Comparison of ENCODE assay signal across 8 cellular contexts in genomic region chr19:55503447-55504251, GRCh38.
DNase-seq lines count a peak whose midpoint lies in the region; ATAC-seq and TF ChIP-seq lines count a peak whose summit lies in the region.

No MANE protein-coding gene starts in this region.

- H2AFZ ChIP-seq in OCI-LY3 (ENCODE audit: low read depth, low read length) = peak overlapping the region; percentile 98

- H4K20me1 ChIP-seq in OCI-LY3 (ENCODE audit: insufficient read depth, low read length) = no peaks in the 10 kb centered on the region

- DNase-seq in DMS 273 (lab: John Stamatoyannopoulos, UW; ENCODE audit: unreplicated experiment) (peak; percentile 98), HuH-7 (ENCODE audit: low spot score) (peak; percentile 91), activated T-cell treated with anti-CD3 and anti-CD28 coated beads for 24 hours (ENCODE audit: low read depth) (peak; percentile 89), erythroblast (lab: John Stamatoyannopoulos, UW) (peak; percentile 92 to 95)
- DNase-seq in stimulated activated CD8-positive, alpha-beta memory T cell treated with anti-CD3 and anti-CD28 coated beads, Interleukin-4, amount 100 ng/mL, for 48 hours = peak; percentile 97

- H3K79me2 ChIP-seq in OCI-LY3 (ENCODE audit: low read length) = no peaks in the 10 kb centered on the region

- H3K4me2 ChIP-seq in OCI-LY3 (ENCODE audit: low read length) = peak overlapping the region; percentile 79

- peak overlapping the region; percentile 81 for H3K4me3 ChIP-seq in OCI-LY3 (ENCODE audit: low read length)
- peak overlapping the region; percentile 29 to 53 for H3K4me3 ChIP-seq in muscle layer of colon (ENCODE audit: low read depth in 1 of 2, low read length in 2 of 2)

- H3K9me3 ChIP-seq in OCI-LY3 (ENCODE audit: insufficient read depth, low read length) (0 out of 2 replicates have a peak, but pooled peaks cover 4% of the 10 kb centered on the region), muscle layer of colon (ENCODE audit: low read length) (no peaks in the 10 kb centered on the region)

- H3K27ac ChIP-seq in OCI-LY3 (ENCODE audit: low read length) (peak overlapping the region; percentile 47), muscle layer of colon (ENCODE audit: low read depth, low read length) (peak overlapping the region; percentile 59)

- H3K36me3 ChIP-seq in OCI-LY3 (replicated peaks; ENCODE audit: low read depth, low read length) = peaks cover 2% of the 10 kb centered on the region
- H3K36me3 ChIP-seq in muscle layer of colon (ENCODE audit: insufficient read depth, low read length) = peaks cover 31% of the 10 kb centered on the region

- ATAC-seq in GM21515 (IDR thresholded peaks at IDR 0.05; ENCODE audit: unreplicated experiment) = peak; percentile 92

- H3K27me3 ChIP-seq in OCI-LY3 (ENCODE audit: low read depth, low read length) = peaks cover 6% of the 10 kb centered on the region; the same call in 1 of the 2 replicates
- H3K27me3 ChIP-seq in muscle layer of colon (ENCODE audit: control insufficient read depth in 1 of 2, insufficient read depth in 2 of 2, low read length in 2 of 2) = no peaks in the 10 kb centered on the region

- TF ChIP-seq CTCF in OCI-LY3 (IDR thresholded peaks at IDR 0.05; ENCODE audit: low read depth, low read length) = peak; percentile 99

- H3K4me1 ChIP-seq in OCI-LY3 (ENCODE audit: low read length) (peaks cover 6% of the 10 kb centered on the region), muscle layer of colon (ENCODE audit: insufficient read depth, low read length) (peaks cover 10% of the 10 kb centered on the region)

- TF ChIP-seq POLR2A in erythroblast (IDR thresholded peaks at IDR 0.05; ENCODE audit: low read length) = no peak

- H3K9ac ChIP-seq in OCI-LY3 (ENCODE audit: low read length) (peak overlapping the region; percentile 62; the same call in 1 of the 2 replicates), muscle layer of colon (ENCODE audit: low read length) (no peak overlapping the region)

Comparison
In these comparisons a context has a peak if more than half of its experiments do, and no peak if none do; other contexts are left out.
1. Peak in every context shown above with its lines: DNase-seq, ATAC-seq, H3K4me3 ChIP-seq and H3K27ac ChIP-seq.